Comparison of ENCODE assay signal across 25 cellular contexts in the genomic region with DNA sequence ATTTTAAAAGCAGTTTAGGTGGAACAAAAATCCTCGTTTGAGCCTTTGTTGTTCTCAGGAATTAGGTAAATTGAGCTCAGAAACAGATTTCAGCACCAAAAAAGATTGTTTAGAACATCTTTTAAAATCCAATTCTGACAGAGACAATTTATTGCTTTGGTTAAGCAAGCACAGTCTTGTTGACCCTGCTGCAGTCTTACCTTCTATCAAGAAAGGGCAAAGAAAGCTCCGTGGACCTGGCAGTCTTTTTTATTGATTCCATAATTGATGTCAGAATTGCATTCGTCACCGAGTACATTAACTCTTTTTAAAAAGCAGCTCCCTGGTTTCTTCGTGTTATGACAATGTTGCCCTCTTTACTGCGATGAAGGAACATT.
"Had no signal": no experiment of that assay in that cellular context is flagged by ENCODE, and none has a peak within 500 bp of the region (broad histone marks: within the 10 kb centered on the region; RNA-seq: fewer than 3 reads in every experiment).

No MANE protein-coding gene starts in this region.

- H3K4me1 Mint-ChIP-seq: activated CD4-positive, alpha-beta T cell treated with anti-CD3 and anti-CD28 coated beads, Interleukin-2, amount 10 ng/mL, durations not matched to agents 7 days and 5 days; activated naive CD4-positive, alpha-beta T cell treated with anti-CD3 and anti-CD28 coated beads, Interleukin-2, amount 10 ng/mL, durations not matched to agents 7 days and 5 days; activated naive CD8-positive, alpha-beta T cell treated with anti-CD3 and anti-CD28 coated beads for 36 hours; activated T-helper 17 cell treated with anti-CD3 and anti-CD28 coated beads, Interleukin-2, amount 50 U/mL, for 72 hours; T-cell had no signal

- H3K36me3 Mint-ChIP-seq: activated CD4-positive, alpha-beta memory T cell treated with anti-CD3 and anti-CD28 coated beads for 36 hours; activated naive CD4-positive, alpha-beta T cell treated with anti-CD3 and anti-CD28 coated beads, Interleukin-2, amount 10 ng/mL, durations not matched to agents 7 days and 5 days; activated naive CD8-positive, alpha-beta T cell treated with anti-CD3 and anti-CD28 coated beads for 36 hours; T-cell had no signal

- H3K27ac Mint-ChIP-seq: activated CD4-positive, alpha-beta memory T cell treated with anti-CD3 and anti-CD28 coated beads for 36 hours; activated CD4-positive, alpha-beta T cell treated with anti-CD3 and anti-CD28 coated beads, Interleukin-2, amount 10 ng/mL, durations not matched to agents 7 days and 5 days; activated naive CD4-positive, alpha-beta T cell treated with anti-CD3 and anti-CD28 coated beads, Interleukin-2, amount 10 ng/mL, durations not matched to agents 7 days and 5 days; activated naive CD8-positive, alpha-beta T cell treated with anti-CD3 and anti-CD28 coated beads for 36 hours; activated T-helper 17 cell treated with anti-CD3 and anti-CD28 coated beads, Interleukin-2, amount 50 U/mL, for 72 hours; T-cell had no signal

- H3K4me3 ChIP-seq: SK-N-MC had no signal

- DNase-seq: activated CD4-positive, alpha-beta memory T cell treated with anti-CD3 and anti-CD28 coated beads for 36 hours; activated CD4-positive, alpha-beta T cell treated with anti-CD3 and anti-CD28 coated beads, Interleukin-2, amount 10 ng/mL, durations not matched to agents 7 days and 5 days; activated CD4-positive, CD25-positive, alpha-beta regulatory T cell; activated CD8-positive, alpha-beta memory T cell treated with anti-CD3 and anti-CD28 coated beads for 24 hours; activated gamma-delta T cell; activated naive CD4-positive, alpha-beta T cell treated with anti-CD3 and anti-CD28 coated beads, Interleukin-2, amount 10 ng/mL, durations not matched to agents 7 days and 5 days; activated naive CD8-positive, alpha-beta T cell treated with anti-CD3 and anti-CD28 coated beads for 36 hours; activated T-cell treated with anti-CD3 and anti-CD28 coated beads, Interleukin-2, amount 50 U/mL, for 4 hours; KG1; NCI-H1048; NCI-H146; NCI-H187 treated with DMSO at 0.1 percent for 48 hours; NCI-H2171; NCI-H345; NCI-H510A; NCI-H526 treated with DMSO at 0.1 percent for 48 hours; NCI-H82; OCI-M1; RPMI8226; T-cell; T-helper 2 cell; T1000 had no signal

- H3K9me3 Mint-ChIP-seq: activated CD4-positive, alpha-beta memory T cell treated with anti-CD3 and anti-CD28 coated beads for 36 hours; activated CD4-positive, alpha-beta T cell treated with anti-CD3 and anti-CD28 coated beads, Interleukin-2, amount 10 ng/mL, durations not matched to agents 7 days and 5 days; activated naive CD8-positive, alpha-beta T cell treated with anti-CD3 and anti-CD28 coated beads for 36 hours; activated T-cell treated with anti-CD3 and anti-CD28 coated beads, Interleukin-2, amount 50 U/mL, for 4 hours had no signal

- H3K4me3 Mint-ChIP-seq: activated CD4-positive, alpha-beta memory T cell treated with anti-CD3 and anti-CD28 coated beads for 36 hours; activated CD4-positive, alpha-beta T cell treated with anti-CD3 and anti-CD28 coated beads, Interleukin-2, amount 10 ng/mL, durations not matched to agents 7 days and 5 days; activated naive CD4-positive, alpha-beta T cell treated with anti-CD3 and anti-CD28 coated beads, Interleukin-2, amount 10 ng/mL, durations not matched to agents 7 days and 5 days; activated naive CD8-positive, alpha-beta T cell treated with anti-CD3 and anti-CD28 coated beads for 36 hours; activated T-cell treated with anti-CD3 and anti-CD28 coated beads, Interleukin-2, amount 50 U/mL, for 4 hours; activated T-helper 17 cell treated with anti-CD3 and anti-CD28 coated beads, Interleukin-2, amount 50 U/mL, for 72 hours; T-cell had no signal

- H3K27me3 Mint-ChIP-seq: activated CD4-positive, alpha-beta memory T cell treated with anti-CD3 and anti-CD28 coated beads for 36 hours; activated CD4-positive, alpha-beta T cell treated with anti-CD3 and anti-CD28 coated beads, Interleukin-2, amount 10 ng/mL, durations not matched to agents 7 days and 5 days; activated naive CD4-positive, alpha-beta T cell treated with anti-CD3 and anti-CD28 coated beads, Interleukin-2, amount 10 ng/mL, durations not matched to agents 7 days and 5 days; activated naive CD8-positive, alpha-beta T cell treated with anti-CD3 and anti-CD28 coated beads for 36 hours had no signal

- H3K27ac ChIP-seq: SK-N-MC, VCaP had no signal
